Comparison of ENCODE assay signal across 8 cellular contexts in genomic region chr9:113580041-113580953, GRCh38.
DNase-seq lines count a peak whose midpoint lies in the region; ATAC-seq and TF ChIP-seq lines count a peak whose summit lies in the region.

No MANE protein-coding gene starts in this region.

- 89 to 90% methylated on average over 6 to 12 of the region's 12 CpGs for WGBS in endodermal cell (ENCODE audit: insufficient coverage in 1 of 2, insufficient read length in 1 of 2), 2 experiments

- H3K9ac ChIP-seq in endodermal cell (ENCODE audit: extremely low read depth, low read length, poor library complexity, severe bottlenecking), result no peak overlapping the region

- peak; percentile 43 for TF ChIP-seq CTCF in neutrophil (IDR thresholded peaks at IDR 0.05)
- no peak for TF ChIP-seq CTCF in endodermal cell (conservative IDR thresholded peaks at IDR 0.05)

- H3K4me3 ChIP-seq in neutrophil (ENCODE audit: low read depth in 1 of 2, low read length in 1 of 2) (peak overlapping the region; percentile 52 to 59), endodermal cell (ENCODE audit: low read length) (no peak overlapping the region)

- H3K36me3 ChIP-seq in neutrophil, result peaks cover 33% of the 10 kb centered on the region
- no peaks in the 10 kb centered on the region for H3K36me3 ChIP-seq in endodermal cell (ENCODE audit: control insufficient read depth, insufficient read depth, low read length)

- H3K4me1 Mint-ChIP-seq in activated CD4-positive, alpha-beta memory T cell treated with anti-CD3 and anti-CD28 coated beads, Interleukin-2, amount 10 ng/mL, durations not matched to agents 7 days and 5 days, result peaks cover 71% of the 10 kb centered on the region
- peaks cover 7% of the 10 kb centered on the region for H3K4me1 Mint-ChIP-seq in endodermal cell

- ATAC-seq in GM21526 (IDR thresholded peaks at IDR 0.05; ENCODE audit: low FRiP score, unreplicated experiment), result no peak

- H3K9me3 Mint-ChIP-seq in activated CD4-positive, alpha-beta memory T cell treated with anti-CD3 and anti-CD28 coated beads, Interleukin-2, amount 10 ng/mL, durations not matched to agents 7 days and 5 days, result no peaks in the 10 kb centered on the region
- no peaks in the 10 kb centered on the region for H3K9me3 Mint-ChIP-seq in endodermal cell

- H3K27ac Mint-ChIP-seq in activated CD4-positive, alpha-beta memory T cell treated with anti-CD3 and anti-CD28 coated beads, Interleukin-2, amount 10 ng/mL, durations not matched to agents 7 days and 5 days, result peak overlapping the region; percentile 98
- no peak overlapping the region for H3K27ac Mint-ChIP-seq in endodermal cell

- POLR2A ChIA-PET in activated CD4-positive, alpha-beta memory T cell treated with anti-CD3 and anti-CD28 coated beads, Interleukin-2, amount 10 ng/mL, durations not matched to agents 7 days and 5 days (lab: Charles Lee), result interaction anchor here (0.8 to 5.3 kb wide), 18 partner anchors 9 to 1007 kb away, joined by 3 to 59 read pairs (median 6); partner anchors contain the start of genes ALAD, ATP6V1G1, BSPRY and C9orf43

- H3K27me3 ChIP-seq in neutrophil (no peaks in the 10 kb centered on the region), endodermal cell (ENCODE audit: control insufficient read depth, insufficient read depth, low read length, poor library complexity, severe bottlenecking) (no peaks in the 10 kb centered on the region)

- H3K4me1 ChIP-seq in neutrophil (ENCODE audit: control insufficient read depth in 1 of 2, insufficient read depth in 1 of 2, low read depth in 1 of 2, low read length in 1 of 2), result peaks cover 56 to 60% of the 10 kb centered on the region in 2 experiments
- peaks cover 8% of the 10 kb centered on the region for H3K4me1 ChIP-seq in endodermal cell (ENCODE audit: control insufficient read depth, insufficient read depth, low read length)

- peak overlapping the region; percentile 67 for H3K4me3 Mint-ChIP-seq in activated CD4-positive, alpha-beta memory T cell treated with anti-CD3 and anti-CD28 coated beads, Interleukin-2, amount 10 ng/mL, durations not matched to agents 7 days and 5 days
- no peak overlapping the region for H3K4me3 Mint-ChIP-seq in endodermal cell

- H3K27ac ChIP-seq in epithelial cell of prostate, result peak overlapping the region; percentile 77
- peak overlapping the region; percentile 94 for H3K27ac ChIP-seq in neutrophil
- H3K27ac ChIP-seq in temporal lobe (ENCODE audit: low read depth, low read length), result peak overlapping the region; percentile 93
- no peak overlapping the region for H3K27ac ChIP-seq in endodermal cell (ENCODE audit: low read depth, low read length)

- no peaks in the 10 kb centered on the region for H3K27me3 Mint-ChIP-seq in activated CD4-positive, alpha-beta memory T cell treated with anti-CD3 and anti-CD28 coated beads, Interleukin-2, amount 10 ng/mL, durations not matched to agents 7 days and 5 days
- no peaks in the 10 kb centered on the region for H3K27me3 Mint-ChIP-seq in endodermal cell (ENCODE audit: insufficient read depth)

- peaks cover 19% of the 10 kb centered on the region for H3K36me3 Mint-ChIP-seq in activated CD4-positive, alpha-beta memory T cell treated with anti-CD3 and anti-CD28 coated beads, Interleukin-2, amount 10 ng/mL, durations not matched to agents 7 days and 5 days (ENCODE audit: low read depth)
- H3K36me3 Mint-ChIP-seq in endodermal cell (ENCODE audit: low read depth), result no peaks in the 10 kb centered on the region

- DNase-seq in NCI-H510A treated with DMSO at 0.1 percent for 48 hours (lab: John Stamatoyannopoulos, UW), result peak; percentile 10
- DNase-seq in NCI-H510A (lab: John Stamatoyannopoulos, UW), result no peak
- peak; percentile 74 for DNase-seq in activated CD4-positive, alpha-beta memory T cell treated with anti-CD3 and anti-CD28 coated beads, Interleukin-2, amount 10 ng/mL, durations not matched to agents 7 days and 5 days
- no peak for DNase-seq in epithelial cell of prostate (ENCODE audit: low read depth, low spot score)
- no peak for DNase-seq in endodermal cell

- CTCF ChIA-PET in activated CD4-positive, alpha-beta memory T cell treated with anti-CD3 and anti-CD28 coated beads, Interleukin-2, amount 10 ng/mL, durations not matched to agents 7 days and 5 days (lab: Charles Lee), result interaction anchor here (1.8 to 4.7 kb wide), 12 partner anchors 9 to 305 kb away, joined by 6 to 33 read pairs (median 21); partner anchors contain the start of genes ALAD, C9orf43, CDC26 and POLE3

- H3K9me3 ChIP-seq in neutrophil, result no peaks in the 10 kb centered on the region
- no peaks in the 10 kb centered on the region for H3K9me3 ChIP-seq in endodermal cell (ENCODE audit: control insufficient read depth, low read length)

Comparison
In these comparisons a context has a peak if more than half of its experiments do, and no peak if none do; other contexts are left out.
1. DNase-seq: peak in NCI-H510A treated with DMSO at 0.1 percent for 48 hours (single experiment) and activated CD4-positive, alpha-beta memory T cell treated with anti-CD3 and anti-CD28 coated beads, Interleukin-2, amount 10 ng/mL, durations not matched to agents 7 days and 5 days (single experiment); none in NCI-H510A (single experiment), epithelial cell of prostate (single experiment) and endodermal cell (single experiment).